In the genomic region with DNA sequence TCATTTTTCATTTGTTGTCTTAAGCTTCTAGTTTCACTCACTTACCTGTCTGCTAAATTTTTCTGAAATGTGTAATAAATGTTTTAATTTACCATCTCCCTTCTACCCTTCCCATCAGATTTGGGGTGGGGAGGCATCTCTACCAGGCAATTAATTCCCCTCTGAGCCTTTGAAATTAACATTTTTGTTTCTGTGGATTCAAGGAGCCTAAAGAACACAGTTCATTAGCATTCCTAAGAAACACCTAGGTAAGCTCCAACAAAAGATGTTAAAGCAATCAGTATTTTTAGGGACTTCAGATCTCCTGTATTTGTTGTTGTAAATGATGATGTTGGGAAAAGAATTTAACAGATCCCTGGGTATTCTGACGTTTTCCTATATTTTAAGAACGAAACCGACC, we compare ENCODE assay signal across 1 cellular context.
TF ChIP-seq lines count a peak whose summit lies in the region.

No MANE protein-coding gene starts in this region.

TF ChIP-seq in H1, 55 proteins besides CTCF, POLR2A, EP300 and RAD21:
- TF ChIP-seq SIN3A (conservative IDR thresholded peaks at IDR 0.05 in 1 of 2, IDR thresholded peaks at IDR 0.05 in 1 of 2; ENCODE audit: low read depth in 1 of 2, low read length in 2 of 2) (no peak), NANOG (IDR thresholded peaks at IDR 0.05; ENCODE audit: insufficient read depth, low read depth, low read length, poor library complexity, severe bottlenecking) (peak; percentile 20)
- TF ChIP-seq, protein P1, sequence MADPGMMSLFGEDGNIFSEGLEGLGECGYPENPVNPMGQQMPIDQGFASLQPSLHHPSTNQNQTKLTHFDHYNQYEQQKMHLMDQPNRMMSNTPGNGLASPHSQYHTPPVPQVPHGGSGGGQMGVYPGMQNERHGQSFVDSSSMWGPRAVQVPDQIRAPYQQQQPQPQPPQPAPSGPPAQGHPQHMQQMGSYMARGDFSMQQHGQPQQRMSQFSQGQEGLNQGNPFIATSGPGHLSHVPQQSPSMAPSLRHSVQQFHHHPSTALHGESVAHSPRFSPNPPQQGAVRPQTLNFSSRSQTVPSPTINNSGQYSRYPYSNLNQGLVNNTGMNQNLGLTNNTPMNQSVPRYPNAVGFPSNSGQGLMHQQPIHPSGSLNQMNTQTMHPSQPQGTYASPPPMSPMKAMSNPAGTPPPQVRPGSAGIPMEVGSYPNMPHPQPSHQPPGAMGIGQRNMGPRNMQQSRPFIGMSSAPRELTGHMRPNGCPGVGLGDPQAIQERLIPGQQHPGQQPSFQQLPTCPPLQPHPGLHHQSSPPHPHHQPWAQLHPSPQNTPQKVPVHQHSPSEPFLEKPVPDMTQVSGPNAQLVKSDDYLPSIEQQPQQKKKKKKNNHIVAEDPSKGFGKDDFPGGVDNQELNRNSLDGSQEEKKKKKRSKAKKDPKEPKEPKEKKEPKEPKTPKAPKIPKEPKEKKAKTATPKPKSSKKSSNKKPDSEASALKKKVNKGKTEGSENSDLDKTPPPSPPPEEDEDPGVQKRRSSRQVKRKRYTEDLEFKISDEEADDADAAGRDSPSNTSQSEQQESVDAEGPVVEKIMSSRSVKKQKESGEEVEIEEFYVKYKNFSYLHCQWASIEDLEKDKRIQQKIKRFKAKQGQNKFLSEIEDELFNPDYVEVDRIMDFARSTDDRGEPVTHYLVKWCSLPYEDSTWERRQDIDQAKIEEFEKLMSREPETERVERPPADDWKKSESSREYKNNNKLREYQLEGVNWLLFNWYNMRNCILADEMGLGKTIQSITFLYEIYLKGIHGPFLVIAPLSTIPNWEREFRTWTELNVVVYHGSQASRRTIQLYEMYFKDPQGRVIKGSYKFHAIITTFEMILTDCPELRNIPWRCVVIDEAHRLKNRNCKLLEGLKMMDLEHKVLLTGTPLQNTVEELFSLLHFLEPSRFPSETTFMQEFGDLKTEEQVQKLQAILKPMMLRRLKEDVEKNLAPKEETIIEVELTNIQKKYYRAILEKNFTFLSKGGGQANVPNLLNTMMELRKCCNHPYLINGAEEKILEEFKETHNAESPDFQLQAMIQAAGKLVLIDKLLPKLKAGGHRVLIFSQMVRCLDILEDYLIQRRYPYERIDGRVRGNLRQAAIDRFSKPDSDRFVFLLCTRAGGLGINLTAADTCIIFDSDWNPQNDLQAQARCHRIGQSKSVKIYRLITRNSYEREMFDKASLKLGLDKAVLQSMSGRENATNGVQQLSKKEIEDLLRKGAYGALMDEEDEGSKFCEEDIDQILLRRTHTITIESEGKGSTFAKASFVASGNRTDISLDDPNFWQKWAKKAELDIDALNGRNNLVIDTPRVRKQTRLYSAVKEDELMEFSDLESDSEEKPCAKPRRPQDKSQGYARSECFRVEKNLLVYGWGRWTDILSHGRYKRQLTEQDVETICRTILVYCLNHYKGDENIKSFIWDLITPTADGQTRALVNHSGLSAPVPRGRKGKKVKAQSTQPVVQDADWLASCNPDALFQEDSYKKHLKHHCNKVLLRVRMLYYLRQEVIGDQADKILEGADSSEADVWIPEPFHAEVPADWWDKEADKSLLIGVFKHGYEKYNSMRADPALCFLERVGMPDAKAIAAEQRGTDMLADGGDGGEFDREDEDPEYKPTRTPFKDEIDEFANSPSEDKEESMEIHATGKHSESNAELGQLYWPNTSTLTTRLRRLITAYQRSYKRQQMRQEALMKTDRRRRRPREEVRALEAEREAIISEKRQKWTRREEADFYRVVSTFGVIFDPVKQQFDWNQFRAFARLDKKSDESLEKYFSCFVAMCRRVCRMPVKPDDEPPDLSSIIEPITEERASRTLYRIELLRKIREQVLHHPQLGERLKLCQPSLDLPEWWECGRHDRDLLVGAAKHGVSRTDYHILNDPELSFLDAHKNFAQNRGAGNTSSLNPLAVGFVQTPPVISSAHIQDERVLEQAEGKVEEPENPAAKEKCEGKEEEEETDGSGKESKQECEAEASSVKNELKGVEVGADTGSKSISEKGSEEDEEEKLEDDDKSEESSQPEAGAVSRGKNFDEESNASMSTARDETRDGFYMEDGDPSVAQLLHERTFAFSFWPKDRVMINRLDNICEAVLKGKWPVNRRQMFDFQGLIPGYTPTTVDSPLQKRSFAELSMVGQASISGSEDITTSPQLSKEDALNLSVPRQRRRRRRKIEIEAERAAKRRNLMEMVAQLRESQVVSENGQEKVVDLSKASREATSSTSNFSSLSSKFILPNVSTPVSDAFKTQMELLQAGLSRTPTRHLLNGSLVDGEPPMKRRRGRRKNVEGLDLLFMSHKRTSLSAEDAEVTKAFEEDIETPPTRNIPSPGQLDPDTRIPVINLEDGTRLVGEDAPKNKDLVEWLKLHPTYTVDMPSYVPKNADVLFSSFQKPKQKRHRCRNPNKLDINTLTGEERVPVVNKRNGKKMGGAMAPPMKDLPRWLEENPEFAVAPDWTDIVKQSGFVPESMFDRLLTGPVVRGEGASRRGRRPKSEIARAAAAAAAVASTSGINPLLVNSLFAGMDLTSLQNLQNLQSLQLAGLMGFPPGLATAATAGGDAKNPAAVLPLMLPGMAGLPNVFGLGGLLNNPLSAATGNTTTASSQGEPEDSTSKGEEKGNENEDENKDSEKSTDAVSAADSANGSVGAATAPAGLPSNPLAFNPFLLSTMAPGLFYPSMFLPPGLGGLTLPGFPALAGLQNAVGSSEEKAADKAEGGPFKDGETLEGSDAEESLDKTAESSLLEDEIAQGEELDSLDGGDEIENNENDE (IDR thresholded peaks at IDR 0.05; ENCODE audit: insufficient replicate concordance, low read length) = peak; percentile 56
TF ChIP-seq in H1: peak in this region for 2.
